In the genomic region with DNA sequence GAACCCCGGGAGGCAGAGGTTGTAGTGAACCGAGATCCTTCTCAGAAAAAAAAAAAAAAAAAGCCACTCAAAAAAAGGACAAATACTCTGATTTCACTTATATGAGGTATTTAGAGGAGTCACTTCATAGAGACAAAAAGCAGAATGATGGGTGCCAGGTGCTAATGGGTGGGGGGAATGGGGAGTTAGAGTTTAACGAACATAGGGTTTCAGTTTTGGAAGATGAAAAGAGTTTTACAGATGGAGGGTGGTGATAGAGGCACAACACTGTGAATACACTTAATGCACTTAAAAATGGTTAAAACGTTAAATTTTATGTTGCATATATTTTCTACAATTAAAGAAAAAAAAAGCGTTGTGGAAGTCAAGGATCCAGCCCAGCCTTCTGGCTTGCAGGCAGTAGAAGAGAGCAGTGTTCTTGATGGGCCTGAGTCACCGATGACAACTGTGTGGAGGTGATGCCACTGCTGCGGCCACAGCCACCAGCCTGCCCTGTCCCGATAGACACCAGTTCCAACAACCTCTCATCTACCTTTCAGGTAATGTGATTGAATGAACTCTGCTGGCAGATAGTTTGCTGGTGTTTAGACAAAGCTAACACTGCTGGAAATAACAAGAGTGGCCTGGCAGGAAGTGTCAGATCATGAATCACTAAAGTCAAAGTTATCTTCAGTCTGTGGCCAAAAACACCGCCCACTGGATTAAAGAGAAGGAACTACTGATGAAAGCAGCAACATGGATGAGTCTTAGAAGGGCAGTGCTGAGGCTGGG, we compare ENCODE assay signal across 11 cellular contexts.
DNase-seq lines count a peak whose midpoint lies in the region; ATAC-seq lines count a peak whose summit lies in the region.
"Had no signal": no experiment of that assay in that cellular context is flagged by ENCODE, and none has a peak within 500 bp of the region (broad histone marks: within the 10 kb centered on the region; RNA-seq: fewer than 3 reads in every experiment).

No MANE protein-coding gene starts in this region.

- no peak for ATAC-seq in central memory CD8-positive, alpha-beta T cell (replicated peaks; ENCODE audit: extremely low read depth, poor library complexity, severe bottlenecking)
- no peak for ATAC-seq in GM18907 (IDR thresholded peaks at IDR 0.05; ENCODE audit: unreplicated experiment)

- H3K27me3 Mint-ChIP-seq in central memory CD8-positive, alpha-beta T cell = no peaks in the 10 kb centered on the region

- no peaks in the 10 kb centered on the region for H3K9me3 Mint-ChIP-seq in central memory CD8-positive, alpha-beta T cell

- H3K27ac Mint-ChIP-seq in central memory CD8-positive, alpha-beta T cell (ENCODE audit: low read depth) = peak overlapping the region; percentile 44
- H3K27ac Mint-ChIP-seq: naive B cell had no signal

- H3K4me3 Mint-ChIP-seq in central memory CD8-positive, alpha-beta T cell = no peak overlapping the region

- DNase-seq in activated CD8-positive, alpha-beta memory T cell treated with anti-CD3 and anti-CD28 coated beads, Interleukin-2, amount 50 U/mL, for 24 hours (ENCODE audit: extremely low read depth) = peak; percentile 1
- no peak for DNase-seq in activated CD8-positive, alpha-beta memory T cell treated with anti-CD3 and anti-CD28 coated beads, Interleukin-2, amount 50 U/mL, for 4 hours
- DNase-seq in OCI-M2 (lab: John Stamatoyannopoulos, UW; ENCODE audit: unreplicated experiment) (peak; percentile 7), COLO668 (lab: John Stamatoyannopoulos, UW; ENCODE audit: unreplicated experiment) (no peak), NCI-H774 (lab: John Stamatoyannopoulos, UW) (no peak)
- DNase-seq in central memory CD8-positive, alpha-beta T cell (ENCODE audit: low spot score in 2 of 2) = no peak
- DNase-seq in stimulated activated CD4-positive, alpha-beta T cell treated with anti-CD3 and anti-CD28 coated beads, Interleukin-2, amount 100 ng/mL, for 48 hours = peak; percentile 1 to 3
- DNase-seq: naive B cell; NCI-H1105; NK-92 treated with Interleukin-12 subunit alpha and Interleukin-12 subunit beta, amount 100 ng/mL, for 24 hours had no signal

- H3K4me1 Mint-ChIP-seq in central memory CD8-positive, alpha-beta T cell = no peaks in the 10 kb centered on the region
- H3K4me1 Mint-ChIP-seq: naive B cell had no signal

- peaks cover 3% of the 10 kb centered on the region for H3K36me3 Mint-ChIP-seq in central memory CD8-positive, alpha-beta T cell (ENCODE audit: insufficient read depth)

Comparison
In these comparisons a context has a peak if more than half of its experiments do, and no peak if none do; other contexts are left out.
1. DNase-seq: peak in activated CD8-positive, alpha-beta memory T cell treated with anti-CD3 and anti-CD28 coated beads, Interleukin-2, amount 50 U/mL, for 24 hours (single experiment), OCI-M2 (single experiment) and stimulated activated CD4-positive, alpha-beta T cell treated with anti-CD3 and anti-CD28 coated beads, Interleukin-2, amount 100 ng/mL, for 48 hours (2 of 2); none in activated CD8-positive, alpha-beta memory T cell treated with anti-CD3 and anti-CD28 coated beads, Interleukin-2, amount 50 U/mL, for 4 hours (single experiment), central memory CD8-positive, alpha-beta T cell (0 of 2), COLO668 (single experiment) and NCI-H774 (single experiment).